Comparison of ENCODE assay signal across 10 cellular contexts in genomic region chrX:15567886-15568616, GRCh38. TPM values are rescaled to one million over a fixed set of nuclear protein-coding genes. Genes with fewer than 3 reads are reported as not detected.
A peak's percentile ranks its signal among the peaks of the same experiment; 100 is the strongest.
DNase-seq lines count a peak whose midpoint lies in the region; FAIRE-seq and TF ChIP-seq lines count a peak whose summit lies in the region.
"Had no signal": no experiment of that assay in that cellular context is flagged by ENCODE, and none has a peak within 500 bp of the region (broad histone marks: within the 10 kb centered on the region; RNA-seq: fewer than 3 reads in every experiment).

No MANE protein-coding gene starts in this region.

- 52 to 66% (median 52%) methylated on average over 7 of the region's 7 CpGs for WGBS in small intestine, 3 donors
- WGBS in spleen, 5 donors = 48 to 75% (median 54%) methylated on average over 7 of the region's 7 CpGs

- H3K36me3 ChIP-seq in small intestine (ENCODE audit: control insufficient read depth in 2 of 2, insufficient read depth in 2 of 2, low read length in 2 of 2) (peaks cover 0 to 3% of the 10 kb centered on the region in 2 donors), spleen (no peaks in the 10 kb centered on the region)
- H3K36me3 ChIP-seq: SJCRH30 had no signal

- no peaks in the 10 kb centered on the region for H3K9me3 ChIP-seq in small intestine (ENCODE audit: control insufficient read depth, low read depth)
- no peaks in the 10 kb centered on the region for H3K9me3 ChIP-seq in spleen
- H3K9me3 ChIP-seq: SJCRH30 had no signal

- H3K27ac ChIP-seq in small intestine (ENCODE audit: low read depth in 1 of 2, low read length in 1 of 2) (no peak overlapping the region), spleen (no peak overlapping the region)
- H3K27ac ChIP-seq: SJCRH30 had no signal

- intact Hi-C loops in spleen (cut with DNase I; ENCODE audit: low total_unique reads) = no loop called here

- TF ChIP-seq CTCF in epithelial cell of proximal tubule (conservative IDR thresholded peaks at IDR 0.05; ENCODE audit: low read depth, low read length) = peak; percentile 57
- no peak for TF ChIP-seq CTCF in spleen (IDR thresholded peaks at IDR 0.05 in 8 of 11, conservative IDR thresholded peaks at IDR 0.05 in 3 of 11)

- DNase-seq in NCI-H2196 (lab: John Stamatoyannopoulos, UW; ENCODE audit: unreplicated experiment) (peak; percentile 0), NCI-H2196 treated with DMSO at 0.1 percent for 48 hours (lab: John Stamatoyannopoulos, UW; ENCODE audit: unreplicated experiment) (no peak), OCI-M1 (lab: John Stamatoyannopoulos, UW) (peak; percentile 57), epithelial cell of proximal tubule (ENCODE audit: low read depth) (no peak), small intestine (no peak), spleen (no peak), epidermal melanocyte (ENCODE audit: insufficient read length, low spot score) (no peak), NCI-H187 (lab: John Stamatoyannopoulos, UW) (no peak)
- DNase-seq: occipital lobe had no signal

- no peaks in the 10 kb centered on the region for H3K4me1 ChIP-seq in small intestine (ENCODE audit: control insufficient read depth in 2 of 2, insufficient read depth in 1 of 2, low read depth in 1 of 2, low read length in 1 of 2)
- no peaks in the 10 kb centered on the region for H3K4me1 ChIP-seq in spleen
- H3K4me1 ChIP-seq: SJCRH30 had no signal

- H3K4me3 ChIP-seq in epithelial cell of proximal tubule (ENCODE audit: low read depth, low read length) = no peak overlapping the region
- H3K4me3 ChIP-seq in small intestine (ENCODE audit: low read depth in 1 of 2, low read length in 2 of 2) = no peak overlapping the region
- H3K4me3 ChIP-seq in spleen = no peak overlapping the region
- H3K4me3 ChIP-seq: SJCRH30 had no signal

- H3K27me3 ChIP-seq in small intestine (ENCODE audit: control insufficient read depth in 2 of 2, insufficient read depth in 2 of 2, low read length in 2 of 2) (no peaks in the 10 kb centered on the region), spleen (replicated peaks in 1 of 7) (peaks cover 0 to 38% (median 4%) of the 10 kb centered on the region in 7 donors)
- H3K27me3 ChIP-seq: SJCRH30 had no signal

- peak; percentile 68 for FAIRE-seq in small intestine (lab: Jason Lieb, UNC)

- no peak for TF ChIP-seq POLR2A in spleen (IDR thresholded peaks at IDR 0.05)

RNA-seq across cellular contexts. Expression of gene ACE2, which starts 32.7 kb away (rescaled TPM):
- 0.06 TPM in 1 of 2 replicates, not detected in the other for total RNA-seq in epithelial cell of proximal tubule
- polyA plus RNA-seq in small intestine = 100 to 1,000 TPM in 1 of 3 donors, 10 to 100 TPM in 2; 42.0 to 104 (median 92.9) TPM
- not detected for total RNA-seq in spleen
- under 1 TPM in 2 of 3 donors, not detected in 1; 0.03 to 0.06 TPM for polyA plus RNA-seq in spleen
- total RNA-seq: occipital lobe had no signal

Comparison
In these comparisons a context has a peak if more than half of its experiments do, and no peak if none do; other contexts are left out.
1. DNase-seq: peak in NCI-H2196 (single experiment) and OCI-M1 (single experiment); none in NCI-H2196 treated with DMSO at 0.1 percent for 48 hours (single experiment), epithelial cell of proximal tubule (single experiment), small intestine (single experiment), spleen (single experiment), epidermal melanocyte (single experiment) and NCI-H187 (0 of 2).